15 cellular contexts compared by ENCODE assay signal in genomic region chr11:43907028-43907966, GRCh38. TPM values are rescaled to one million over a fixed set of nuclear protein-coding genes. Genes with fewer than 3 reads are reported as not detected.
DNase-seq lines count a peak whose midpoint lies in the region; ATAC-seq, FAIRE-seq and TF ChIP-seq lines count a peak whose summit lies in the region.
"Had no signal": no experiment of that assay in that cellular context is flagged by ENCODE, and none has a peak within 500 bp of the region (broad histone marks: within the 10 kb centered on the region; RNA-seq: fewer than 3 reads in every experiment).

No MANE protein-coding gene starts in this region.

- H3K79me2 ChIP-seq in Karpas-422 (ENCODE audit: low read length): no peaks in the 10 kb centered on the region

- H3K36me3 Mint-ChIP-seq in activated T-helper 2 cell treated with anti-CD3 and anti-CD28 coated beads, Interferon-gamma antibody, Interleukin-2, Interleukin-4, amounts not matched to agents 10 μg/mL and 5 μg/mL and 100 μg/mL, durations not matched to agents 14 hours and 24 hours and 36 hours (ENCODE audit: low read depth): peaks cover 56% of the 10 kb centered on the region

- peak overlapping the region; percentile 20 for H3K4me2 ChIP-seq in Karpas-422 (ENCODE audit: low read depth, low read length, poor library complexity, severe bottlenecking)

- H3K9me3 ChIP-seq in Karpas-422 (ENCODE audit: low read length): no peaks in the 10 kb centered on the region
- H3K9me3 ChIP-seq: uterus had no signal

- H3K27ac ChIP-seq in Karpas-422 (ENCODE audit: low read length) (no peak overlapping the region), epithelial cell of prostate (peak overlapping the region; percentile 44)

- ATAC-seq in GM19397 (IDR thresholded peaks at IDR 0.05; ENCODE audit: unreplicated experiment): peak; percentile 56
- no peak for ATAC-seq in left lobe of liver
- ATAC-seq: activated CD8-positive, alpha-beta memory T cell treated with anti-CD3 and anti-CD28 coated beads, Interleukin-2, amount 10 ng/mL, durations not matched to agents 7 days and 5 days; left colon had no signal

- no peaks in the 10 kb centered on the region for H3K27me3 Mint-ChIP-seq in activated T-helper 2 cell treated with anti-CD3 and anti-CD28 coated beads, Interferon-gamma antibody, Interleukin-2, Interleukin-4, amounts not matched to agents 10 μg/mL and 5 μg/mL and 100 μg/mL, durations not matched to agents 14 hours and 24 hours and 36 hours (ENCODE audit: low read depth)
- H3K27me3 Mint-ChIP-seq: activated CD8-positive, alpha-beta memory T cell treated with anti-CD3 and anti-CD28 coated beads, Interleukin-2, amount 10 ng/mL, durations not matched to agents 7 days and 5 days; naive B cell had no signal

- no peak overlapping the region for H3K9ac ChIP-seq in Karpas-422 (ENCODE audit: low read length)

- no peaks in the 10 kb centered on the region for H3K36me3 ChIP-seq in Karpas-422 (ENCODE audit: insufficient read depth, low read length)
- H3K36me3 ChIP-seq: uterus had no signal

- peaks cover 22% of the 10 kb centered on the region for H3K4me1 ChIP-seq in Karpas-422 (ENCODE audit: low read length)

- H3K4me3 Mint-ChIP-seq in activated T-helper 2 cell treated with anti-CD3 and anti-CD28 coated beads, Interferon-gamma antibody, Interleukin-2, Interleukin-4, amounts not matched to agents 10 μg/mL and 5 μg/mL and 100 μg/mL, durations not matched to agents 14 hours and 24 hours and 36 hours (ENCODE audit: low read depth): no peak overlapping the region
- H3K4me3 Mint-ChIP-seq: activated CD8-positive, alpha-beta memory T cell treated with anti-CD3 and anti-CD28 coated beads, Interleukin-2, amount 10 ng/mL, durations not matched to agents 7 days and 5 days had no signal

- no peaks in the 10 kb centered on the region for H3K9me3 Mint-ChIP-seq in activated T-helper 2 cell treated with anti-CD3 and anti-CD28 coated beads, Interferon-gamma antibody, Interleukin-2, Interleukin-4, amounts not matched to agents 10 μg/mL and 5 μg/mL and 100 μg/mL, durations not matched to agents 14 hours and 24 hours and 36 hours
- H3K9me3 Mint-ChIP-seq: activated naive CD4-positive, alpha-beta T cell treated with anti-CD3 and anti-CD28 coated beads, Interleukin-2, amount 50 U/mL, for 72 hours; naive B cell had no signal

- H3K27me3 ChIP-seq in Karpas-422 (ENCODE audit: low read length): no peaks in the 10 kb centered on the region
- H3K27me3 ChIP-seq: uterus had no signal

- H3K9me2 ChIP-seq in Karpas-422 (replicated peaks; ENCODE audit: insufficient read depth, low read length): no peaks in the 10 kb centered on the region

- TF ChIP-seq POLR2A in GM12891 (IDR thresholded peaks at IDR 0.05; ENCODE audit: low read depth, low read length): no peak

- FAIRE-seq in GM12891 (lab: Jason Lieb, UNC): peak; percentile 58
- FAIRE-seq: H54 had no signal

- no peak overlapping the region for H2AFZ ChIP-seq in Karpas-422 (ENCODE audit: low read length)

- no peak for DNase-seq in GM12891 (ENCODE audit: insufficient read length, low spot score)
- peak; percentile 57 for DNase-seq in Karpas-422
- DNase-seq in epithelial cell of prostate (ENCODE audit: low read depth, low spot score): peak; percentile 36
- DNase-seq in NCI-H510A (lab: John Stamatoyannopoulos, UW): no peak
- no peak for DNase-seq in activated T-helper 2 cell treated with anti-CD3 and anti-CD28 coated beads, Interferon-gamma antibody, Interleukin-2, Interleukin-4, amounts not matched to agents 10 μg/mL and 5 μg/mL and 100 μg/mL, durations not matched to agents 14 hours and 24 hours and 36 hours (ENCODE audit: low spot score)
- DNase-seq in NCI-H1694 treated with DMSO at 0.1 percent for 48 hours (lab: John Stamatoyannopoulos, UW): no peak
- DNase-seq in left lobe of liver (ENCODE audit: low spot score): no peak
- DNase-seq: activated CD8-positive, alpha-beta memory T cell treated with anti-CD3 and anti-CD28 coated beads, Interleukin-2, amount 10 ng/mL, durations not matched to agents 7 days and 5 days; left colon; naive B cell; uterus had no signal

- H4K20me1 ChIP-seq in Karpas-422 (ENCODE audit: insufficient read depth, low read depth, low read length): no peaks in the 10 kb centered on the region

- intact Hi-C loops in activated T-helper 2 cell treated with anti-CD3 and anti-CD28 coated beads, Interferon-gamma antibody, Interleukin-2, Interleukin-4, amounts not matched to agents 10 μg/mL and 5 μg/mL and 100 μg/mL, durations not matched to agents 14 hours and 24 hours and 36 hours (cut with micrococcal nuclease): no loop called here

- no peak overlapping the region for H3K4me3 ChIP-seq in Karpas-422 (ENCODE audit: low read length)
- H3K4me3 ChIP-seq: uterus had no signal

- H3K27ac Mint-ChIP-seq in activated T-helper 2 cell treated with anti-CD3 and anti-CD28 coated beads, Interferon-gamma antibody, Interleukin-2, Interleukin-4, amounts not matched to agents 10 μg/mL and 5 μg/mL and 100 μg/mL, durations not matched to agents 14 hours and 24 hours and 36 hours: no peak overlapping the region
- H3K27ac Mint-ChIP-seq: activated CD8-positive, alpha-beta memory T cell treated with anti-CD3 and anti-CD28 coated beads, Interleukin-2, amount 10 ng/mL, durations not matched to agents 7 days and 5 days had no signal

- H3K4me1 Mint-ChIP-seq in activated T-helper 2 cell treated with anti-CD3 and anti-CD28 coated beads, Interferon-gamma antibody, Interleukin-2, Interleukin-4, amounts not matched to agents 10 μg/mL and 5 μg/mL and 100 μg/mL, durations not matched to agents 14 hours and 24 hours and 36 hours (ENCODE audit: low read depth): peaks cover 13% of the 10 kb centered on the region

TF ChIP-seq in GM12891, 5 proteins besides CTCF, POLR2A, EP300 and RAD21:
- TF ChIP-seq POLR2AphosphoS5 (IDR thresholded peaks at IDR 0.05; ENCODE audit: low read depth, low read length) (no peak), PAX5 (IDR thresholded peaks at IDR 0.05; ENCODE audit: insufficient read depth, low read length, severe bottlenecking) (no peak), TAF1 (IDR thresholded peaks at IDR 0.05; ENCODE audit: low read depth, low read length) (no peak), SPI1 (IDR thresholded peaks at IDR 0.05; ENCODE audit: low read depth, low read length) (no peak), POU2F2 (IDR thresholded peaks at IDR 0.05; ENCODE audit: low read depth, low read length) (no peak)

RNA-seq across cellular contexts. Expression of gene ALKBH3, which starts 26.7 kb away (rescaled TPM):
- polyA plus RNA-seq in GM12891 (2012; ENCODE audit: low read depth, missing spikeins): 30.5 TPM
- total RNA-seq in Karpas-422 (2014; rRNA removed; shearing (Covaris generic); ENCODE audit: low replicate concordance): not detected in 2 replicates
- 32.2 and 32.7 TPM in 2 replicates for total RNA-seq in activated T-helper 2 cell treated with anti-CD3 and anti-CD28 coated beads, Interferon-gamma antibody, Interleukin-2, Interleukin-4, amounts not matched to agents 10 μg/mL and 5 μg/mL and 100 μg/mL, durations not matched to agents 14 hours and 24 hours and 36 hours
- total RNA-seq in left lobe of liver: 14.6 TPM

RNA-seq across cellular contexts. Expression of gene C11orf96, which starts 35.1 kb away (rescaled TPM):
- 0.51 TPM for polyA plus RNA-seq in GM12891 (2012; ENCODE audit: low read depth, missing spikeins)
- not detected in 2 replicates for total RNA-seq in Karpas-422 (2014; rRNA removed; shearing (Covaris generic); ENCODE audit: low replicate concordance)
- 2.2 and 2.8 TPM in 2 replicates for total RNA-seq in activated T-helper 2 cell treated with anti-CD3 and anti-CD28 coated beads, Interferon-gamma antibody, Interleukin-2, Interleukin-4, amounts not matched to agents 10 μg/mL and 5 μg/mL and 100 μg/mL, durations not matched to agents 14 hours and 24 hours and 36 hours
- 10.3 TPM for total RNA-seq in left lobe of liver
- total RNA-seq: HT-29 had no signal

Comparison
In these comparisons a context has a peak if more than half of its experiments do, and no peak if none do; other contexts are left out.
1. DNase-seq: peak in Karpas-422 (single experiment) and epithelial cell of prostate (single experiment); none in GM12891 (single experiment), NCI-H510A (single experiment), activated T-helper 2 cell treated with anti-CD3 and anti-CD28 coated beads, Interferon-gamma antibody, Interleukin-2, Interleukin-4, amounts not matched to agents 10 μg/mL and 5 μg/mL and 100 μg/mL, durations not matched to agents 14 hours and 24 hours and 36 hours (single experiment), NCI-H1694 treated with DMSO at 0.1 percent for 48 hours (single experiment) and left lobe of liver (single experiment).
2. RNA of gene ALKBH3, which starts 26.7 kb away (total RNA-seq): 32.2 to 32.7 TPM in activated T-helper 2 cell treated with anti-CD3 and anti-CD28 coated beads, Interferon-gamma antibody, Interleukin-2, Interleukin-4, amounts not matched to agents 10 μg/mL and 5 μg/mL and 100 μg/mL, durations not matched to agents 14 hours and 24 hours and 36 hours and 14.6 TPM in left lobe of liver (single experiment); not detected in Karpas-422; every median in the first group is over 10 times any median in the second.